In the genomic region with DNA sequence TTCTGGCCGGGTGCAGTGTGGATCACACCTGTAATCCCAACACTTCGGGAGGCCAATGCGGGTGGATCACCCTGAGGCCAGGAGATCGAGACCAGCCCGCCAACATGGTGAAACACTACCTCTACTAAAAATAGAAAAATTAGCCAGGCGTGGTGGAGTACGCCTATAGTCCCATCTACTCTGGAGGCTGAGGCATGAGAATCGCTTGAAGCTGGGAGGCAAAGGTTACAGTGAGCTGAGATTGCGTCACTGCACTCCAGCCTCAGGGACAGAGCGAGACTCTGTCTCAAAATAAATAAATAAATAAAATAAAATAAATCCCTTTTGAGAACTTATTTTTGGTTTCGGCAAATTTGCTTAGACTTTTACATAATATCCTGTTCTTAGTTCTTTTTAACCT, we compare ENCODE assay signal across 33 cellular contexts. TPM values are rescaled to one million over a fixed set of nuclear protein-coding genes. Genes with fewer than 3 reads are reported as not detected.
"Had no signal": no experiment of that assay in that cellular context is flagged by ENCODE, and none has a peak within 500 bp of the region (broad histone marks: within the 10 kb centered on the region; RNA-seq: fewer than 3 reads in every experiment).

No MANE protein-coding gene starts in this region.

- H3K36me3 Mint-ChIP-seq: naive B cell; natural killer cell; stimulated activated effector memory CD8-positive, alpha-beta T cell treated with anti-CD3 and anti-CD28 coated beads, Interleukin-12 subunit alpha, Interleukin-12 subunit beta, amount 100 ng/mL, for 72 hours; stimulated activated naive B cell treated with anti-CD40 and anti-IgM and Interleukin-4, amounts not matched to agents 10 μg/mL and 1 μg/mL and 100 μg/mL, for 72 hours had no signal

- H3K27me3 ChIP-seq: neural progenitor cell, ovary, stomach, thyroid gland, tibial nerve, upper lobe of right lung, uterus had no signal

- H3K9me3 Mint-ChIP-seq: natural killer cell; stimulated activated effector memory CD8-positive, alpha-beta T cell treated with anti-CD3 and anti-CD28 coated beads, Interleukin-12 subunit alpha, Interleukin-12 subunit beta, amount 100 ng/mL, for 72 hours; stimulated activated naive CD8-positive, alpha-beta T cell treated with anti-CD3 and anti-CD28 coated beads, Interleukin-15, Interleukin-2, amounts not matched to agents 100 ng/mL and 50 ng/mL, for 24 hours; type B pancreatic cell had no signal

- ATAC-seq: natural killer cell; psoas muscle; right cardiac atrium; sciatic nerve; stimulated activated effector memory CD8-positive, alpha-beta T cell treated with anti-CD3 and anti-CD28 coated beads, Interleukin-12 subunit alpha, Interleukin-12 subunit beta, amount 100 ng/mL, for 72 hours; stimulated activated naive B cell treated with anti-CD40 and anti-IgM and Interleukin-4, amounts not matched to agents 10 μg/mL and 1 μg/mL and 100 μg/mL, for 72 hours; upper lobe of right lung had no signal

- H3K9me3 ChIP-seq: ovary, psoas muscle, thoracic aorta, thyroid gland, upper lobe of right lung, uterus had no signal

- H3K79me2 ChIP-seq: parathyroid adenoma had no signal

- H3K27ac Mint-ChIP-seq: naive B cell; natural killer cell; nephron; neural progenitor cell; progenitor cell of endocrine pancreas; stimulated activated effector memory CD8-positive, alpha-beta T cell treated with anti-CD3 and anti-CD28 coated beads, Interleukin-12 subunit alpha, Interleukin-12 subunit beta, amount 100 ng/mL, for 72 hours; stimulated activated naive B cell treated with anti-CD40 and anti-IgM and Interleukin-4, amounts not matched to agents 10 μg/mL and 1 μg/mL and 100 μg/mL, for 72 hours; stimulated activated naive CD8-positive, alpha-beta T cell treated with anti-CD3 and anti-CD28 coated beads, Interleukin-15, Interleukin-2, amounts not matched to agents 100 ng/mL and 50 ng/mL, for 24 hours; type B pancreatic cell had no signal

- H3K4me3 ChIP-seq: neural progenitor cell, ovary, psoas muscle, skin epidermis, smooth muscle cell, spleen, stomach, thoracic aorta, thyroid gland, tibial nerve, upper lobe of right lung, uterus had no signal

- DNase-seq: naive B cell; natural killer cell; occipital lobe; ovary; psoas muscle; right cardiac atrium; spleen; stimulated activated CD4-positive, alpha-beta T cell treated with anti-CD3 and anti-CD28 coated beads, Interleukin-12 subunit alpha, Interleukin-12 subunit beta, amount 100 ng/mL, for 4 hours; stimulated activated CD4-positive, alpha-beta T cell treated with anti-CD3 and anti-CD28 coated beads, Interleukin-1b, Interleukin-23, amount 100 ng/mL, for 48 hours; stimulated activated CD4-positive, alpha-beta T cell treated with anti-CD3 and anti-CD28 coated beads, Interleukin-4, amount 100 ng/mL, for 1 hour; stimulated activated naive B cell treated with anti-CD40 and anti-IgM and Interleukin-4, amounts not matched to agents 10 μg/mL and 1 μg/mL and 100 μg/mL, for 72 hours; stimulated activated naive CD4-positive, alpha-beta T cell treated with Interleukin-2 at 50 U/mL for 16 hours; stomach; thyroid gland; upper lobe of right lung; uterus had no signal

- H3K4me2 ChIP-seq: neural progenitor cell, smooth muscle cell had no signal

- H3K4me1 ChIP-seq: neural progenitor cell, parathyroid adenoma, psoas muscle, spleen, stomach, thyroid gland, tibial nerve, upper lobe of right lung, uterus had no signal

- H3K4me1 Mint-ChIP-seq: naive B cell; natural killer cell; nephron; neural progenitor cell; stimulated activated naive B cell treated with anti-CD40 and anti-IgM and Interleukin-4, amounts not matched to agents 10 μg/mL and 1 μg/mL and 100 μg/mL, for 72 hours had no signal

- H3K9ac ChIP-seq: neural progenitor cell, parathyroid adenoma had no signal

- H3K27ac ChIP-seq: neural progenitor cell, ovary, parathyroid adenoma, psoas muscle, skin epidermis, spleen, stomach, thoracic aorta, thyroid gland, tibial nerve, upper lobe of right lung, uterus had no signal

- H3K36me3 ChIP-seq: neural progenitor cell, ovary, spleen, thoracic aorta, thyroid gland, tibial nerve, upper lobe of right lung, uterus had no signal

- H3K4me3 Mint-ChIP-seq: naive B cell; natural killer cell; nephron; neural progenitor cell; stimulated activated effector memory CD8-positive, alpha-beta T cell treated with anti-CD3 and anti-CD28 coated beads, Interleukin-12 subunit alpha, Interleukin-12 subunit beta, amount 100 ng/mL, for 72 hours; stimulated activated naive B cell treated with anti-CD40 and anti-IgM and Interleukin-4, amounts not matched to agents 10 μg/mL and 1 μg/mL and 100 μg/mL, for 72 hours; stimulated activated naive CD8-positive, alpha-beta T cell treated with anti-CD3 and anti-CD28 coated beads, Interleukin-15, Interleukin-2, amounts not matched to agents 100 ng/mL and 50 ng/mL, for 24 hours; type B pancreatic cell had no signal

- H2AFZ ChIP-seq: neural progenitor cell, parathyroid adenoma had no signal

- H3K27me3 Mint-ChIP-seq: naive B cell; progenitor cell of endocrine pancreas; stimulated activated naive B cell treated with anti-CD40 and anti-IgM and Interleukin-4, amounts not matched to agents 10 μg/mL and 1 μg/mL and 100 μg/mL, for 72 hours; stimulated activated naive CD8-positive, alpha-beta T cell treated with anti-CD3 and anti-CD28 coated beads, Interleukin-15, Interleukin-2, amounts not matched to agents 100 ng/mL and 50 ng/mL, for 24 hours; type B pancreatic cell had no signal

RNA-seq across cellular contexts. Expression of a gene that starts 31.3 kb away (rescaled TPM):
- total RNA-seq: natural killer cell, ovary, right cardiac atrium, sciatic nerve, spleen, stomach, subcutaneous adipose tissue, thoracic aorta, thyroid gland, tibial nerve, uterus had no signal
- polyA plus RNA-seq: psoas muscle, right cardiac atrium, smooth muscle cell, spleen, urinary bladder had no signal

RNA-seq across cellular contexts. Expression of a gene that starts 31.5 kb away (rescaled TPM):
- total RNA-seq: natural killer cell, occipital lobe, osteoblast, ovary, progenitor cell of endocrine pancreas, psoas muscle, right cardiac atrium, sciatic nerve, smooth muscle cell, spleen, stomach, subcutaneous adipose tissue, temporal lobe, thoracic aorta, thyroid gland, tibial nerve, urinary bladder had no signal
- polyA plus RNA-seq: neural cell, ovary, psoas muscle, right cardiac atrium, smooth muscle cell, urinary bladder had no signal
